In genomic region chr10:71963756-71964668, GRCh38 we compare ENCODE assay signal across 8 cellular contexts. TPM values are rescaled to one million over a fixed set of nuclear protein-coding genes. Genes with fewer than 3 reads are reported as not detected.
DNase-seq lines count a peak whose midpoint lies in the region; ATAC-seq and TF ChIP-seq lines count a peak whose summit lies in the region.

Gene CHST3, plus strand, starts transcription at chr10:71964395. Its CDS starts 41,448 bp downstream, at chr10:72005843.

- BruUV-seq in OCI-LY7 (replicated peaks; lab: Mats Ljungman, UMichigan): no TSS peak

- H4K20me1 ChIP-seq in SK-N-SH (ENCODE audit: insufficient read depth) (peaks cover 8% of the 10 kb centered on the region), OCI-LY7 (ENCODE audit: insufficient read depth, low read length) (no peaks in the 10 kb centered on the region)

- H4K91ac ChIP-seq in mesenchymal stem cell (ENCODE audit: low read length): peak within 1 kb of the TSS; percentile 86

- ATAC-seq in thoracic aorta (ENCODE audit: insufficient number of reproducible peaks, low FRiP score, low read depth): peak; percentile 29
- ATAC-seq in HG02642 (IDR thresholded peaks at IDR 0.05; ENCODE audit: poor library complexity, unreplicated experiment): no peak

- peak within 1 kb of the TSS in 1 of 2 experiments; percentile 100 for H3K23ac ChIP-seq in mesenchymal stem cell (ENCODE audit: low read length in 2 of 2)

- peak within 1 kb of the TSS; percentile 15 to 99 for H3K14ac ChIP-seq in mesenchymal stem cell (ENCODE audit: low read length in 2 of 2)

- H3K79me2 ChIP-seq in SK-N-SH (ENCODE audit: insufficient read depth): peaks cover 44% of the 10 kb centered on the region
- no peaks in the 10 kb centered on the region for H3K79me2 ChIP-seq in OCI-LY7 (ENCODE audit: insufficient read depth, low read depth, low read length)

- peak within 1 kb of the TSS; percentile 76 for H3K4me3 Mint-ChIP-seq in endodermal cell

- no peaks in the 10 kb centered on the region for H3K36me3 ChIP-seq in SK-N-SH (replicated peaks in 1 of 2; ENCODE audit: control insufficient read depth in 1 of 2, insufficient read depth in 2 of 2, low read length in 1 of 2)
- no peaks in the 10 kb centered on the region for H3K36me3 ChIP-seq in endodermal cell (ENCODE audit: control insufficient read depth, insufficient read depth, low read length)
- peaks cover 0 to 2% of the 10 kb centered on the region in 2 experiments for H3K36me3 ChIP-seq in mesenchymal stem cell (ENCODE audit: control insufficient read depth in 1 of 2, insufficient read depth in 2 of 2, low read depth in 1 of 2, low read length in 2 of 2)
- no peaks in the 10 kb centered on the region for H3K36me3 ChIP-seq in thoracic aorta
- H3K36me3 ChIP-seq in OCI-LY7 (ENCODE audit: insufficient read depth, low read length): no peaks in the 10 kb centered on the region

- TF ChIP-seq EP300 in SK-N-SH (IDR thresholded peaks at IDR 0.05; ENCODE audit: borderline replicate concordance in 1 of 2, low read depth in 1 of 2, low read length in 1 of 2): no peak

- TF ChIP-seq CTCF in SK-N-SH (IDR thresholded peaks at IDR 0.05) (no peak), endodermal cell (conservative IDR thresholded peaks at IDR 0.05) (no peak), thoracic aorta (IDR thresholded peaks at IDR 0.05) (no peak), OCI-LY7 (conservative IDR thresholded peaks at IDR 0.05; ENCODE audit: low read length) (no peak)

- H3K36me3 Mint-ChIP-seq in endodermal cell (ENCODE audit: low read depth): no peaks in the 10 kb centered on the region

- POLR2A ChIA-PET in SK-N-SH (lab: Yijun Ruan, JAX): interaction anchor here (1.0 to 1.6 kb wide), 2 partner anchors 35 to 60 kb away, joined by 4 to 10 read pairs; no protein-coding TSS in a partner anchor
- POLR2A ChIA-PET in OCI-LY7 (lab: Charles Lee): no interaction called here

- H3K9ac ChIP-seq in SK-N-SH (peak within 1 kb of the TSS; percentile 81), endodermal cell (ENCODE audit: extremely low read depth, low read length, poor library complexity, severe bottlenecking) (peak within 1 kb of the TSS; percentile 54), mesenchymal stem cell (ENCODE audit: low read length) (peak within 1 kb of the TSS; percentile 93)

- CTCF ChIA-PET in SK-N-SH (lab: Yijun Ruan, JAX) (interaction anchor here (0.6 to 5.6 kb wide), 6 partner anchors 9 to 283 kb away, joined by 3 to 31 read pairs (median 6); no protein-coding TSS in a partner anchor), OCI-LY7 (lab: Charles Lee; ENCODE audit: unreplicated experiment) (no interaction called here)

- 56% methylated on average over 6 of the region's 88 CpGs for WGBS in SK-N-SH (ENCODE audit: low lambda C conversion rate)
- 2 to 4% methylated on average over 33 to 87 of the region's 88 CpGs for WGBS in endodermal cell (ENCODE audit: insufficient coverage in 1 of 2, insufficient read length in 1 of 2), 2 experiments
- 4% methylated on average over 46 of the region's 88 CpGs for WGBS in mesenchymal stem cell

- H3K27ac ChIP-seq in SK-N-SH (ENCODE audit: low read depth in 2 of 2, low read length in 1 of 2) (peak within 1 kb of the TSS; percentile 28 to 32; a peak in 3 of 4 replicates), endodermal cell (ENCODE audit: low read depth, low read length) (no peak within 1 kb of the TSS), mesenchymal stem cell (ENCODE audit: low read length, poor library complexity, severe bottlenecking) (peak within 1 kb of the TSS; percentile 39), thoracic aorta (peak within 1 kb of the TSS; percentile 97 to 98), OCI-LY7 (ENCODE audit: low read depth, low read length, poor library complexity, severe bottlenecking) (no peak within 1 kb of the TSS)

- H3K27me3 ChIP-seq in SK-N-SH (ENCODE audit: insufficient read depth) (no peaks in the 10 kb centered on the region), endodermal cell (ENCODE audit: control insufficient read depth, insufficient read depth, low read length, poor library complexity, severe bottlenecking) (peaks cover 6% of the 10 kb centered on the region), mesenchymal stem cell (ENCODE audit: control insufficient read depth in 1 of 2, insufficient read depth in 1 of 2, low read length in 2 of 2) (peaks cover 0 to 6% of the 10 kb centered on the region in 2 experiments), thoracic aorta (replicated peaks; ENCODE audit: insufficient read depth) (no peaks in the 10 kb centered on the region)

- no peak within 1 kb of the TSS for H2BK5ac ChIP-seq in mesenchymal stem cell (ENCODE audit: low read depth, low read length, poor library complexity, severe bottlenecking)

- H3K4me1 ChIP-seq in SK-N-SH (ENCODE audit: control insufficient read depth in 1 of 2, insufficient read depth in 2 of 2, low read depth in 1 of 2, low read length in 1 of 2) (peaks cover 18 to 25% of the 10 kb centered on the region in 2 experiments; a peak in 3 of 4 replicates), endodermal cell (ENCODE audit: control insufficient read depth, insufficient read depth, low read length) (no peaks in the 10 kb centered on the region), mesenchymal stem cell (ENCODE audit: control insufficient read depth, insufficient read depth, low read depth, low read length) (peaks cover 32% of the 10 kb centered on the region), thoracic aorta (ENCODE audit: control insufficient read depth in 1 of 2, low read depth in 2 of 2) (peaks cover 0 to 45% of the 10 kb centered on the region in 2 donors), OCI-LY7 (ENCODE audit: insufficient read depth, low read length, poor library complexity, severe bottlenecking) (no peaks in the 10 kb centered on the region)

- H3K4me3 ChIP-seq in SK-N-SH (ENCODE audit: low read depth in 2 of 2, low read length in 1 of 2) (peak within 1 kb of the TSS; percentile 75 to 99), endodermal cell (ENCODE audit: low read length) (peak within 1 kb of the TSS; percentile 84), mesenchymal stem cell (ENCODE audit: insufficient read depth in 1 of 2, low read depth in 1 of 2, low read length in 2 of 2) (peak within 1 kb of the TSS; percentile 64 to 96), thoracic aorta (peak within 1 kb of the TSS; percentile 89), OCI-LY7 (ENCODE audit: low read depth, low read length, poor library complexity, severe bottlenecking) (no peak within 1 kb of the TSS)

- peak within 1 kb of the TSS; percentile 55 to 93 for H2BK12ac ChIP-seq in mesenchymal stem cell (ENCODE audit: low read length in 2 of 2)

- peak within 1 kb of the TSS; percentile 59 for H3K27ac Mint-ChIP-seq in endodermal cell

- H2BK120ac ChIP-seq in mesenchymal stem cell (ENCODE audit: low read depth, low read length): peak within 1 kb of the TSS; percentile 78

- H3K18ac ChIP-seq in mesenchymal stem cell (ENCODE audit: low read depth in 1 of 2, low read length in 2 of 2): peak within 1 kb of the TSS; percentile 47 to 99

- intact Hi-C loops in OCI-LY7 (cut with micrococcal nuclease; ENCODE audit: unreplicated experiment): no loop called here

- H3K79me1 ChIP-seq in mesenchymal stem cell (replicated peaks; ENCODE audit: low read length, poor library complexity, severe bottlenecking): peaks cover 23% of the 10 kb centered on the region

- peaks cover 17% of the 10 kb centered on the region for H3K9me3 Mint-ChIP-seq in endodermal cell

- no peaks in the 10 kb centered on the region for H3K9me3 ChIP-seq in SK-N-SH
- H3K9me3 ChIP-seq in endodermal cell (ENCODE audit: control insufficient read depth, low read length): no peaks in the 10 kb centered on the region
- no peaks in the 10 kb centered on the region for H3K9me3 ChIP-seq in mesenchymal stem cell (ENCODE audit: control insufficient read depth, low read length)
- no peaks in the 10 kb centered on the region for H3K9me3 ChIP-seq in thoracic aorta
- no peaks in the 10 kb centered on the region for H3K9me3 ChIP-seq in OCI-LY7 (ENCODE audit: low read length)

- peak within 1 kb of the TSS; percentile 50 to 98 for H3K4ac ChIP-seq in mesenchymal stem cell (ENCODE audit: low read depth in 1 of 2, low read length in 2 of 2)

- H4K8ac ChIP-seq in mesenchymal stem cell (ENCODE audit: low read length): peak within 1 kb of the TSS; percentile 89

- peaks cover 23% of the 10 kb centered on the region for H3K4me1 Mint-ChIP-seq in endodermal cell

- H3K9me2 ChIP-seq in SK-N-SH (no peaks in the 10 kb centered on the region), OCI-LY7 (ENCODE audit: insufficient read depth, low read length) (no peaks in the 10 kb centered on the region)

- H2AFZ ChIP-seq in SK-N-SH (ENCODE audit: low read depth) (peak within 1 kb of the TSS; percentile 83; the same call in 1 of the 2 replicates), mesenchymal stem cell (ENCODE audit: low read depth, low read length) (peak within 1 kb of the TSS; percentile 72), OCI-LY7 (ENCODE audit: low read length) (no peak within 1 kb of the TSS)

- peaks cover 9% of the 10 kb centered on the region for H3F3A ChIP-seq in SK-N-SH (replicated peaks; ENCODE audit: insufficient read depth)

- H3K27me3 Mint-ChIP-seq in endodermal cell (ENCODE audit: insufficient read depth): peaks cover 51% of the 10 kb centered on the region

- peak within 1 kb of the TSS; percentile 100 for H3K4me2 ChIP-seq in SK-N-SH
- peak within 1 kb of the TSS; percentile 80 for H3K4me2 ChIP-seq in mesenchymal stem cell (ENCODE audit: low read length, poor library complexity, severe bottlenecking)
- no peak within 1 kb of the TSS for H3K4me2 ChIP-seq in OCI-LY7 (ENCODE audit: low read length)

- H2BK15ac ChIP-seq in mesenchymal stem cell (ENCODE audit: low read depth, poor library complexity, severe bottlenecking): peak within 1 kb of the TSS; percentile 94

- peak; percentile 27 for DNase-seq in activated T-cell treated with anti-CD3 and anti-CD28 coated beads, Interleukin-2, amount 50 U/mL, for 1 hour
- DNase-seq in activated T-cell treated with anti-CD3 and anti-CD28 coated beads for 4 hours: no peak
- DNase-seq in SK-N-SH: peak; percentile 84
- DNase-seq in endodermal cell: peak; percentile 84
- DNase-seq in mesenchymal stem cell: peak; percentile 57
- no peak for DNase-seq in thoracic aorta (ENCODE audit: low spot score)
- no peak for DNase-seq in OCI-LY7 (ENCODE audit: low spot score)

- no peak within 1 kb of the TSS for H2AK5ac ChIP-seq in mesenchymal stem cell (ENCODE audit: low read length, severe bottlenecking)

- TF ChIP-seq RAD21 in SK-N-SH (IDR thresholded peaks at IDR 0.05; ENCODE audit: low read length): no peak

TF ChIP-seq in SK-N-SH, 30 proteins besides CTCF, POLR2A, EP300 and RAD21 (continues in another document):
- TF ChIP-seq GABPA (IDR thresholded peaks at IDR 0.05; ENCODE audit: low read depth): no peak

RNA-seq across cellular contexts. Expression of gene CHST3, which starts in this region (rescaled TPM):
- polyA plus RNA-seq in SK-N-SH (2012; rRNA removed): 6.0 and 6.1 TPM in 2 replicates
- 4.1 and 5.6 TPM in 2 replicates for polyA plus RNA-seq in SK-N-SH (2012; cell fraction: cytosol; rRNA removed)
- polyA plus RNA-seq in SK-N-SH (2012; cell fraction: nucleus; rRNA removed): 5.7 and 6.8 TPM in 2 replicates
- total RNA-seq in endodermal cell (10 to 100 TPM; 12.9 to 40.8 TPM), thoracic aorta (10 to 100 TPM; 54.4 to 80.6 TPM), OCI-LY7 (2022) (not detected in 2 replicates)
- polyA plus RNA-seq in endodermal cell (2013, experiment 1 of 2): 12.8 TPM
- 11.8 TPM for polyA plus RNA-seq in endodermal cell (2013, experiment 2 of 2)
- polyA plus RNA-seq in mesenchymal stem cell (2013, experiment 1 of 2): 14.6 TPM
- 14.4 TPM for polyA plus RNA-seq in mesenchymal stem cell (2013, experiment 2 of 2)
- not detected in 2 replicates for total RNA-seq in OCI-LY7 (2014; rRNA removed; shearing (Covaris generic))

Comparison
In these comparisons a context has a peak if more than half of its experiments do, and no peak if none do; other contexts are left out.
1. RNA of gene CHST3 (total RNA-seq): 54.4 to 80.6 TPM in thoracic aorta and 12.9 to 40.8 TPM in endodermal cell; not detected in OCI-LY7; every median in the first group is over 10 times any median in the second.
2. DNase-seq: peak in activated T-cell treated with anti-CD3 and anti-CD28 coated beads, Interleukin-2, amount 50 U/mL, for 1 hour (single experiment), SK-N-SH (single experiment), endodermal cell (single experiment) and mesenchymal stem cell (single experiment); none in activated T-cell treated with anti-CD3 and anti-CD28 coated beads for 4 hours (single experiment), thoracic aorta (single experiment) and OCI-LY7 (single experiment).
3. H3K27ac ChIP-seq: peak in SK-N-SH (2 of 2), mesenchymal stem cell (single experiment) and thoracic aorta (2 of 2); none in endodermal cell (single experiment) and OCI-LY7 (single experiment).
4. Peak in every context shown above with its lines, with median percentiles within 50 percentile points of each other: H3K9ac ChIP-seq.